In the genomic region with DNA sequence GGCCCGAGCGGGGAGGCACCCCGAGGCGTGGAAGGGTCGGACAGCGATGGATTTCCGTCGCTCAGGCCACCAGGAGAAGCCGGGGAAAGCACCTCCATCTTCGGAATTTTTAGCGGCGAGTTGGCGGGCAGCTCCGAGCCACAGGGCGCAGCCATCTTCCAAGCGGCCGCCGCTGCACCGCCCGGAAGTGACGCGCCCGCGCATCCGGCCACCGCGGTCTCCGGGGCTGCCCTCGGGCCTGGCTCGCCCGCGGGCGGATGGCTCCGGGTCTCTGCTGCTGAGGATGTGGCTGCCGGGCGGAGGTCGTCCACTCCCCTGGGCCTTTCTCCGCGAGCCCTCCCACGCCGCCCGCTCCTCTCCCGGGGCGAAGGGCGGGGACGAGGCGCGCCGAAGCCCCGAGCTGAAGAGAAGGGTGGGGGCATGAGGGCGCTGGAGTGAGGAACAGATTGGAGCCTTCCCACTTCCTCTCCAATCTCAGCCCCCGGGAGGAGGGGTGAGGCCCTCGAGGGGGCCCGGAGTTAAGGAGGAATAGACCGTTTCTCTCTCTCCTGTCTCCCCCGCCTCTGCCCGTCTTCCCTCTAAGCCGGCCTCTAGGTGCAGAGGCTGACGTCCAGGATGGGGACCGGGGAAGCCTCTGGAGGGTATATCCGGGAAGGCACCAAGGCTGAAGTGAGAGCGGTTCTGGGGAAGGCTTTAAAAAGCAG, we compare ENCODE assay signal across 1 cellular context.
A peak's percentile ranks its signal among the peaks of the same experiment; 100 is the strongest.
TF ChIP-seq lines count a peak whose summit lies in the region.

A gene (minus strand): TSS at position 181 of the 704 bp plus-strand sequence. CDS start 26 bp downstream, at position 155.

TF ChIP-seq in HepG2, 621 proteins besides CTCF, POLR2A, EP300 and RAD21 (continued from another document and continues in another):
- TF ChIP-seq, protein P1, sequence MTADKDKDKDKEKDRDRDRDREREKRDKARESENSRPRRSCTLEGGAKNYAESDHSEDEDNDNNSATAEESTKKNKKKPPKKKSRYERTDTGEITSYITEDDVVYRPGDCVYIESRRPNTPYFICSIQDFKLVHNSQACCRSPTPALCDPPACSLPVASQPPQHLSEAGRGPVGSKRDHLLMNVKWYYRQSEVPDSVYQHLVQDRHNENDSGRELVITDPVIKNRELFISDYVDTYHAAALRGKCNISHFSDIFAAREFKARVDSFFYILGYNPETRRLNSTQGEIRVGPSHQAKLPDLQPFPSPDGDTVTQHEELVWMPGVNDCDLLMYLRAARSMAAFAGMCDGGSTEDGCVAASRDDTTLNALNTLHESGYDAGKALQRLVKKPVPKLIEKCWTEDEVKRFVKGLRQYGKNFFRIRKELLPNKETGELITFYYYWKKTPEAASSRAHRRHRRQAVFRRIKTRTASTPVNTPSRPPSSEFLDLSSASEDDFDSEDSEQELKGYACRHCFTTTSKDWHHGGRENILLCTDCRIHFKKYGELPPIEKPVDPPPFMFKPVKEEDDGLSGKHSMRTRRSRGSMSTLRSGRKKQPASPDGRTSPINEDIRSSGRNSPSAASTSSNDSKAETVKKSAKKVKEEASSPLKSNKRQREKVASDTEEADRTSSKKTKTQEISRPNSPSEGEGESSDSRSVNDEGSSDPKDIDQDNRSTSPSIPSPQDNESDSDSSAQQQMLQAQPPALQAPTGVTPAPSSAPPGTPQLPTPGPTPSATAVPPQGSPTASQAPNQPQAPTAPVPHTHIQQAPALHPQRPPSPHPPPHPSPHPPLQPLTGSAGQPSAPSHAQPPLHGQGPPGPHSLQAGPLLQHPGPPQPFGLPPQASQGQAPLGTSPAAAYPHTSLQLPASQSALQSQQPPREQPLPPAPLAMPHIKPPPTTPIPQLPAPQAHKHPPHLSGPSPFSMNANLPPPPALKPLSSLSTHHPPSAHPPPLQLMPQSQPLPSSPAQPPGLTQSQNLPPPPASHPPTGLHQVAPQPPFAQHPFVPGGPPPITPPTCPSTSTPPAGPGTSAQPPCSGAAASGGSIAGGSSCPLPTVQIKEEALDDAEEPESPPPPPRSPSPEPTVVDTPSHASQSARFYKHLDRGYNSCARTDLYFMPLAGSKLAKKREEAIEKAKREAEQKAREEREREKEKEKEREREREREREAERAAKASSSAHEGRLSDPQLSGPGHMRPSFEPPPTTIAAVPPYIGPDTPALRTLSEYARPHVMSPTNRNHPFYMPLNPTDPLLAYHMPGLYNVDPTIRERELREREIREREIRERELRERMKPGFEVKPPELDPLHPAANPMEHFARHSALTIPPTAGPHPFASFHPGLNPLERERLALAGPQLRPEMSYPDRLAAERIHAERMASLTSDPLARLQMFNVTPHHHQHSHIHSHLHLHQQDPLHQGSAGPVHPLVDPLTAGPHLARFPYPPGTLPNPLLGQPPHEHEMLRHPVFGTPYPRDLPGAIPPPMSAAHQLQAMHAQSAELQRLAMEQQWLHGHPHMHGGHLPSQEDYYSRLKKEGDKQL (CRISPR knock-in tag; IDR thresholded peaks at IDR 0.05; ENCODE audit: low read depth) = no peak
- TF ChIP-seq, protein P2, sequence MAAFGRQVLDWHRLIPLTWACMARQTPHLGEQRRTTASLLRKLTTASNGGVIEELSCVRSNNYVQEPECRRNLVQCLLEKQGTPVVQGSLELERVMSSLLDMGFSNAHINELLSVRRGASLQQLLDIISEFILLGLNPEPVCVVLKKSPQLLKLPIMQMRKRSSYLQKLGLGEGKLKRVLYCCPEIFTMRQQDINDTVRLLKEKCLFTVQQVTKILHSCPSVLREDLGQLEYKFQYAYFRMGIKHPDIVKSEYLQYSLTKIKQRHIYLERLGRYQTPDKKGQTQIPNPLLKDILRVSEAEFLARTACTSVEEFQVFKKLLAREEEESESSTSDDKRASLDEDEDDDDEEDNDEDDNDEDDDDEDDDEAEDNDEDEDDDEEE (CRISPR knock-in tag; IDR thresholded peaks at IDR 0.05) = peak; percentile 92
- no peak for TF ChIP-seq ZNF367 (CRISPR knock-in tag; IDR thresholded peaks at IDR 0.05; ENCODE audit: borderline replicate concordance)
- TF ChIP-seq ZSCAN29 (CRISPR knock-in tag; conservative IDR thresholded peaks at IDR 0.05) = peak; percentile 64; the same call in 1 of the 2 replicates
- peak; percentile 58; the same call in 1 of the 2 replicates for TF ChIP-seq ZNF30 (CRISPR knock-in tag; IDR thresholded peaks at IDR 0.05)
- no peak for TF ChIP-seq TCF12 (IDR thresholded peaks at IDR 0.05)
- TF ChIP-seq TCF12 (CRISPR knock-in tag; IDR thresholded peaks at IDR 0.05) = no peak
- TF ChIP-seq, protein P3, sequence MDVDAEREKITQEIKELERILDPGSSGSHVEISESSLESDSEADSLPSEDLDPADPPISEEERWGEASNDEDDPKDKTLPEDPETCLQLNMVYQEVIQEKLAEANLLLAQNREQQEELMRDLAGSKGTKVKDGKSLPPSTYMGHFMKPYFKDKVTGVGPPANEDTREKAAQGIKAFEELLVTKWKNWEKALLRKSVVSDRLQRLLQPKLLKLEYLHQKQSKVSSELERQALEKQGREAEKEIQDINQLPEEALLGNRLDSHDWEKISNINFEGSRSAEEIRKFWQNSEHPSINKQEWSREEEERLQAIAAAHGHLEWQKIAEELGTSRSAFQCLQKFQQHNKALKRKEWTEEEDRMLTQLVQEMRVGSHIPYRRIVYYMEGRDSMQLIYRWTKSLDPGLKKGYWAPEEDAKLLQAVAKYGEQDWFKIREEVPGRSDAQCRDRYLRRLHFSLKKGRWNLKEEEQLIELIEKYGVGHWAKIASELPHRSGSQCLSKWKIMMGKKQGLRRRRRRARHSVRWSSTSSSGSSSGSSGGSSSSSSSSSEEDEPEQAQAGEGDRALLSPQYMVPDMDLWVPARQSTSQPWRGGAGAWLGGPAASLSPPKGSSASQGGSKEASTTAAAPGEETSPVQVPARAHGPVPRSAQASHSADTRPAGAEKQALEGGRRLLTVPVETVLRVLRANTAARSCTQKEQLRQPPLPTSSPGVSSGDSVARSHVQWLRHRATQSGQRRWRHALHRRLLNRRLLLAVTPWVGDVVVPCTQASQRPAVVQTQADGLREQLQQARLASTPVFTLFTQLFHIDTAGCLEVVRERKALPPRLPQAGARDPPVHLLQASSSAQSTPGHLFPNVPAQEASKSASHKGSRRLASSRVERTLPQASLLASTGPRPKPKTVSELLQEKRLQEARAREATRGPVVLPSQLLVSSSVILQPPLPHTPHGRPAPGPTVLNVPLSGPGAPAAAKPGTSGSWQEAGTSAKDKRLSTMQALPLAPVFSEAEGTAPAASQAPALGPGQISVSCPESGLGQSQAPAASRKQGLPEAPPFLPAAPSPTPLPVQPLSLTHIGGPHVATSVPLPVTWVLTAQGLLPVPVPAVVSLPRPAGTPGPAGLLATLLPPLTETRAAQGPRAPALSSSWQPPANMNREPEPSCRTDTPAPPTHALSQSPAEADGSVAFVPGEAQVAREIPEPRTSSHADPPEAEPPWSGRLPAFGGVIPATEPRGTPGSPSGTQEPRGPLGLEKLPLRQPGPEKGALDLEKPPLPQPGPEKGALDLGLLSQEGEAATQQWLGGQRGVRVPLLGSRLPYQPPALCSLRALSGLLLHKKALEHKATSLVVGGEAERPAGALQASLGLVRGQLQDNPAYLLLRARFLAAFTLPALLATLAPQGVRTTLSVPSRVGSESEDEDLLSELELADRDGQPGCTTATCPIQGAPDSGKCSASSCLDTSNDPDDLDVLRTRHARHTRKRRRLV (CRISPR knock-in tag; IDR thresholded peaks at IDR 0.05) = 0 out of 2 replicates have a peak, but pooled peaks have one; percentile 32
- TF ChIP-seq ZNF354B (CRISPR knock-in tag; IDR thresholded peaks at IDR 0.05) = no peak
- TF ChIP-seq SUZ12 (IDR thresholded peaks at IDR 0.05; ENCODE audit: low read depth, low read length) = no peak
- TF ChIP-seq KLF12 (CRISPR knock-in tag; IDR thresholded peaks at IDR 0.05; ENCODE audit: borderline replicate concordance) = 0 out of 2 replicates have a peak, but pooled peaks have one; percentile 31
- TF ChIP-seq, protein P4, sequence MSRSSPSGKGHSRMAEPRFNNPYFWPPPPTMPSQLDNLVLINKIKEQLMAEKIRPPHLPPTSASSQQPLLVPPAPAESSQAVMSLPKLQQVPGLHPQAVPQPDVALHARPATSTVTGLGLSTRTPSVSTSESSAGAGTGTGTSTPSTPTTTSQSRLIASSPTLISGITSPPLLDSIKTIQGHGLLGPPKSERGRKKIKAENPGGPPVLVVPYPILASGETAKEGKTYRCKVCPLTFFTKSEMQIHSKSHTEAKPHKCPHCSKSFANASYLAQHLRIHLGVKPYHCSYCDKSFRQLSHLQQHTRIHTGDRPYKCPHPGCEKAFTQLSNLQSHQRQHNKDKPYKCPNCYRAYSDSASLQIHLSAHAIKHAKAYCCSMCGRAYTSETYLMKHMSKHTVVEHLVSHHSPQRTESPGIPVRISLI (CRISPR knock-in tag; IDR thresholded peaks at IDR 0.05; ENCODE audit: borderline replicate concordance) = peak; percentile 51
- TF ChIP-seq REPIN1 (CRISPR knock-in tag; IDR thresholded peaks at IDR 0.05; ENCODE audit: borderline replicate concordance, low read depth) = peak; percentile 57; the same call in 1 of the 2 replicates
- TF ChIP-seq NFKB2 (CRISPR knock-in tag; IDR thresholded peaks at IDR 0.05; ENCODE audit: borderline replicate concordance) = peak; percentile 89; the same call in 1 of the 2 replicates
- no peak for TF ChIP-seq MZF1 (CRISPR knock-in tag; IDR thresholded peaks at IDR 0.05; ENCODE audit: borderline replicate concordance)
- TF ChIP-seq, protein P5, sequence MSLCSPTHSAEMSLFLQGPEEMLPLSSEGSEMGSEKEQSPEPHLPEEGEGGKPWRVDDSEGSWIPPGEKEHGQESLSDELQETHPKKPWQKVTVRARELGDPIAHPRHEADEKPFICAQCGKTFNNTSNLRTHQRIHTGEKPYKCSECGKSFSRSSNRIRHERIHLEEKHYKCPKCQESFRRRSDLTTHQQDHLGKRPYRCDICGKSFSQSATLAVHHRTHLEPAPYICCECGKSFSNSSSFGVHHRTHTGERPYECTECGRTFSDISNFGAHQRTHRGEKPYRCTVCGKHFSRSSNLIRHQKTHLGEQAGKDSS (CRISPR knock-in tag; IDR thresholded peaks at IDR 0.05; ENCODE audit: borderline replicate concordance, low read depth) = peak; percentile 90; the same call in 1 of the 2 replicates
- 0 out of 2 replicates have a peak, but pooled peaks have one; percentile 17 for TF ChIP-seq RFXAP (CRISPR knock-in tag; IDR thresholded peaks at IDR 0.05; ENCODE audit: borderline replicate concordance)
- 0 out of 2 replicates have a peak, but pooled peaks have one; percentile 67 for TF ChIP-seq ZNF337 (CRISPR knock-in tag; IDR thresholded peaks at IDR 0.05; ENCODE audit: borderline replicate concordance, low read depth)
- TF ChIP-seq, protein P6, sequence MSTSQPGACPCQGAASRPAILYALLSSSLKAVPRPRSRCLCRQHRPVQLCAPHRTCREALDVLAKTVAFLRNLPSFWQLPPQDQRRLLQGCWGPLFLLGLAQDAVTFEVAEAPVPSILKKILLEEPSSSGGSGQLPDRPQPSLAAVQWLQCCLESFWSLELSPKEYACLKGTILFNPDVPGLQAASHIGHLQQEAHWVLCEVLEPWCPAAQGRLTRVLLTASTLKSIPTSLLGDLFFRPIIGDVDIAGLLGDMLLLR (CRISPR knock-in tag; IDR thresholded peaks at IDR 0.05) = 0 out of 2 replicates have a peak, but pooled peaks have one; percentile 32
- peak; percentile 85 for TF ChIP-seq POLR2AphosphoS5 (IDR thresholded peaks at IDR 0.05; ENCODE audit: low read depth, low read length)
- no peak for TF ChIP-seq XBP1 (CRISPR knock-in tag; IDR thresholded peaks at IDR 0.05)
- TF ChIP-seq PHF20 (CRISPR knock-in tag; IDR thresholded peaks at IDR 0.05) = peak; percentile 88
- TF ChIP-seq, protein P7, sequence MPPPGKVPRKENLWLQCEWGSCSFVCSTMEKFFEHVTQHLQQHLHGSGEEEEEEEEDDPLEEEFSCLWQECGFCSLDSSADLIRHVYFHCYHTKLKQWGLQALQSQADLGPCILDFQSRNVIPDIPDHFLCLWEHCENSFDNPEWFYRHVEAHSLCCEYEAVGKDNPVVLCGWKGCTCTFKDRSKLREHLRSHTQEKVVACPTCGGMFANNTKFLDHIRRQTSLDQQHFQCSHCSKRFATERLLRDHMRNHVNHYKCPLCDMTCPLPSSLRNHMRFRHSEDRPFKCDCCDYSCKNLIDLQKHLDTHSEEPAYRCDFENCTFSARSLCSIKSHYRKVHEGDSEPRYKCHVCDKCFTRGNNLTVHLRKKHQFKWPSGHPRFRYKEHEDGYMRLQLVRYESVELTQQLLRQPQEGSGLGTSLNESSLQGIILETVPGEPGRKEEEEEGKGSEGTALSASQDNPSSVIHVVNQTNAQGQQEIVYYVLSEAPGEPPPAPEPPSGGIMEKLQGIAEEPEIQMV (CRISPR knock-in tag; IDR thresholded peaks at IDR 0.05; ENCODE audit: low read depth) = peak; percentile 79; the same call in 1 of the 2 replicates
- TF ChIP-seq TBX2 (CRISPR knock-in tag; IDR thresholded peaks at IDR 0.05; ENCODE audit: borderline replicate concordance) = peak; percentile 86
- TF ChIP-seq ZNF383 (CRISPR knock-in tag; IDR thresholded peaks at IDR 0.05; ENCODE audit: borderline replicate concordance) = no peak
- TF ChIP-seq, protein P8, sequence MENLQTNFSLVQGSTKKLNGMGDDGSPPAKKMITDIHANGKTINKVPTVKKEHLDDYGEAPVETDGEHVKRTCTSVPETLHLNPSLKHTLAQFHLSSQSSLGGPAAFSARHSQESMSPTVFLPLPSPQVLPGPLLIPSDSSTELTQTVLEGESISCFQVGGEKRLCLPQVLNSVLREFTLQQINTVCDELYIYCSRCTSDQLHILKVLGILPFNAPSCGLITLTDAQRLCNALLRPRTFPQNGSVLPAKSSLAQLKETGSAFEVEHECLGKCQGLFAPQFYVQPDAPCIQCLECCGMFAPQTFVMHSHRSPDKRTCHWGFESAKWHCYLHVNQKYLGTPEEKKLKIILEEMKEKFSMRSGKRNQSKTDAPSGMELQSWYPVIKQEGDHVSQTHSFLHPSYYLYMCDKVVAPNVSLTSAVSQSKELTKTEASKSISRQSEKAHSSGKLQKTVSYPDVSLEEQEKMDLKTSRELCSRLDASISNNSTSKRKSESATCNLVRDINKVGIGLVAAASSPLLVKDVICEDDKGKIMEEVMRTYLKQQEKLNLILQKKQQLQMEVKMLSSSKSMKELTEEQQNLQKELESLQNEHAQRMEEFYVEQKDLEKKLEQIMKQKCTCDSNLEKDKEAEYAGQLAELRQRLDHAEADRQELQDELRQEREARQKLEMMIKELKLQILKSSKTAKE (CRISPR knock-in tag; IDR thresholded peaks at IDR 0.05; ENCODE audit: borderline replicate concordance) = no peak
